In genomic region chrX:154546354-154547244, GRCh38 we compare ENCODE assay signal across 8 cellular contexts. TPM values are rescaled to one million over a fixed set of nuclear protein-coding genes. Genes with fewer than 3 reads are reported as not detected.
DNase-seq lines count a peak whose midpoint lies in the region; ATAC-seq and TF ChIP-seq lines count a peak whose summit lies in the region.

G6PD (minus strand) TSS chrX:154546846; CDS start chrX:154546155, 691 bp downstream.

- peaks cover 0 to 54% of the 10 kb centered on the region in 2 donors for H3K4me1 ChIP-seq in left lung

- peak within 1 kb of the TSS; percentile 86 for H3K4me3 Mint-ChIP-seq in activated B cell treated with CpG ODN at 0.5 μM for 24 hours

- no peaks in the 10 kb centered on the region for H3K27me3 Mint-ChIP-seq in activated B cell treated with CpG ODN at 0.5 μM for 24 hours

- DNase-seq in NCI-H82 (lab: John Stamatoyannopoulos, UW) (peak; percentile 87), NCI-H82 treated with DMSO at 0.1 percent for 48 hours (lab: John Stamatoyannopoulos, UW; ENCODE audit: unreplicated experiment) (no peak), NCI-H2196 (lab: John Stamatoyannopoulos, UW; ENCODE audit: unreplicated experiment) (peak; percentile 55), activated B cell treated with CpG ODN at 0.5 μM for 24 hours (peak; percentile 83), cerebellum (ENCODE audit: low spot score) (peak; percentile 91), left lung (peak in 1 of 2 donors; percentile 54)
- DNase-seq in stimulated activated CD4-positive, alpha-beta T cell treated with anti-CD3 and anti-CD28 coated beads, Interleukin-4, amount 100 ng/mL, for 24 hours, result peak; percentile 74

- H3K4me3 ChIP-seq in left lung, result peak within 1 kb of the TSS; percentile 50 to 63

- H3K27me3 ChIP-seq in left lung, result no peaks in the 10 kb centered on the region

- peak within 1 kb of the TSS; percentile 95 for H3K27ac Mint-ChIP-seq in activated B cell treated with CpG ODN at 0.5 μM for 24 hours

- POLR2A ChIA-PET in activated B cell treated with CpG ODN at 0.5 μM for 24 hours (lab: Charles Lee), result interaction anchor here (0.7 to 2.0 kb wide), 12 partner anchors 135 to 752 kb away, joined by 3 to 13 read pairs (median 4); partner anchors contain the start of genes DKC1, IDH3G, RPL10 and SSR4

- no peaks in the 10 kb centered on the region for H3K9me3 ChIP-seq in left lung

- no peak for TF ChIP-seq CTCF in activated B cell treated with CpG ODN at 0.5 μM for 24 hours (IDR thresholded peaks at IDR 0.05)
- TF ChIP-seq CTCF in left lung (IDR thresholded peaks at IDR 0.05), result no peak

- peak; percentile 39 for ATAC-seq in HG02943 (IDR thresholded peaks at IDR 0.05; ENCODE audit: low read depth, unreplicated experiment)
- ATAC-seq in activated B cell treated with CpG ODN at 0.5 μM for 24 hours (ENCODE audit: low read depth), result peak; percentile 68
- ATAC-seq in left lung, result peak; percentile 77

- no peaks in the 10 kb centered on the region for H3K9me3 Mint-ChIP-seq in activated B cell treated with CpG ODN at 0.5 μM for 24 hours

- peak within 1 kb of the TSS; percentile 67 to 93 for H3K27ac ChIP-seq in left lung

- H3K4me1 Mint-ChIP-seq in activated B cell treated with CpG ODN at 0.5 μM for 24 hours, result peaks cover 52% of the 10 kb centered on the region

- CTCF ChIA-PET in activated B cell treated with CpG ODN at 0.5 μM for 24 hours (lab: Charles Lee), result no interaction called here

- peaks cover 21% of the 10 kb centered on the region for H3K36me3 Mint-ChIP-seq in activated B cell treated with CpG ODN at 0.5 μM for 24 hours (ENCODE audit: low read depth)

- H3K36me3 ChIP-seq in left lung, result no peaks in the 10 kb centered on the region

- intact Hi-C loops in activated B cell treated with CpG ODN at 0.5 μM for 24 hours (cut with micrococcal nuclease) (loop anchor here (1.0 kb wide), 3 partner anchors 30 to 216 kb away; partner anchors contain the start of genes DKC1 and FAM3A), left lung (cut with DNase I) (no loop called here)

RNA-seq across cellular contexts. Expression of gene G6PD, which starts in this region (rescaled TPM):
- 77.1 and 84.6 TPM in 2 replicates for total RNA-seq in activated B cell treated with CpG ODN at 0.5 μM for 24 hours
- total RNA-seq in cerebellum, result 19.2 TPM
- total RNA-seq in left lung, result 100 to 1,000 TPM in 1 of 2 donors, 10 to 100 TPM in 1; 66.8 to 109 TPM
